In the genomic region with DNA sequence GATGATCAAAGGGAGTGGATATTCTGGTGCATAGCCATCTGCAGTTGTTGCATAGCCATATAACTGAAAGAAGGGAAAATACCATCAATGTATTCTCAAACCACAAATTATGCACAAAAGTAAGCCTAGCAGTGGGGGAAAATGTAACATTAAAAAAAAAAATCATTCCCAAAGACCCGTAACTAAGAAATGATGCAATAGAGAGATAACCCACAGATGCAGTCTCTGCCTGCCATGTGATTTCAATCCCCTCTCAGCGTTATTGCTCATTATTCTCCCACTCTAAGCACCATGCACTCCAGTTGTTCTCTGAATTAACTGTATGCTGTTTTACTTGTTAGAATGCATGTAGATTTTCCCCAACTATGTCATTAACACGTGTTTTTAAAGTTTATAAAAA, we compare ENCODE assay signal across 33 cellular contexts. TPM values are rescaled to one million over a fixed set of nuclear protein-coding genes. Genes with fewer than 3 reads are reported as not detected.
"Had no signal": no experiment of that assay in that cellular context is flagged by ENCODE, and none has a peak within 500 bp of the region (broad histone marks: within the 10 kb centered on the region; RNA-seq: fewer than 3 reads in every experiment).

No MANE protein-coding gene starts in this region.

- FAIRE-seq: colon had no signal

- H3K36me3 ChIP-seq: esophagus muscularis mucosa, gastroesophageal sphincter, WERI-Rb-1 had no signal

- H3K4me1 ChIP-seq: body of pancreas, esophagus muscularis mucosa, foreskin keratinocyte, gastroesophageal sphincter had no signal

- H3K9me3 ChIP-seq: body of pancreas, esophagus muscularis mucosa, gastroesophageal sphincter had no signal

- H3K4me3 ChIP-seq: body of pancreas, esophagus muscularis mucosa, gastroesophageal sphincter had no signal

- ATAC-seq: activated CD4-positive, CD25-positive, alpha-beta regulatory T cell treated with anti-CD3 and anti-CD28 coated beads, Interleukin-2, amount 50 U/mL, for 24 hours; activated CD8-positive, alpha-beta T cell treated with anti-CD3 and anti-CD28 coated beads for 36 hours; activated T-cell treated with anti-CD3 and anti-CD28 coated beads, Interleukin-2, amount 50 U/mL, for 4 hours; activated T-helper 17 cell treated with anti-CD3 and anti-CD28 coated beads, Interleukin-2, amount 50 U/mL, for 72 hours; body of pancreas; effector memory CD8-positive, alpha-beta T cell; foreskin keratinocyte; gastroesophageal sphincter; T-helper 17 cell had no signal

- DNase-seq: activated B cell treated with CpG ODN at 0.5 μM for 24 hours; activated CD4-positive, alpha-beta T cell treated with anti-CD3 and anti-CD28 coated beads for 48 hours; activated CD4-positive, alpha-beta T cell treated with anti-CD3 and anti-CD28 coated beads, Interleukin-2, amount 50 U/mL, for 1 hour; activated CD4-positive, alpha-beta T cell treated with anti-CD3 and anti-CD28 coated beads, Interleukin-2, amount 50 U/mL, for 48 hours; activated CD8-positive, alpha-beta memory T cell treated with anti-CD3 and anti-CD28 coated beads for 24 hours; activated CD8-positive, alpha-beta T cell treated with anti-CD3 and anti-CD28 coated beads for 36 hours; activated effector memory CD4-positive, alpha-beta T cell treated with Interleukin-2 at 50 U/mL for 16 hours; activated gamma-delta T cell treated with Interleukin-2 at 50 U/mL for 16 hours; activated naive CD4-positive, alpha-beta T cell treated with anti-CD3 and anti-CD28 coated beads, Interleukin-2, amount 50 U/mL, for 16 hours; activated naive CD4-positive, alpha-beta T cell treated with Interleukin-2 at 50 U/mL for 16 hours; activated T-cell treated with anti-CD3 and anti-CD28 coated beads, Interleukin-2, amount 50 U/mL, for 4 hours; amygdala; aorta; body of pancreas; caudate nucleus; cortex of kidney; dermis blood vessel endothelial cell; effector CD4-positive, alpha-beta T cell; effector memory CD8-positive, alpha-beta T cell; erythroblast; T-helper 1 cell; T-helper 17 cell; T1000; WERI-Rb-1 had no signal

- H3K27ac ChIP-seq: body of pancreas, esophagus muscularis mucosa, foreskin keratinocyte, gastroesophageal sphincter, WERI-Rb-1 had no signal

- H3K27me3 ChIP-seq: body of pancreas, esophagus muscularis mucosa, foreskin keratinocyte, gastroesophageal sphincter had no signal

RNA-seq across cellular contexts. Expression of gene DSC1, which starts 14.1 kb away (rescaled TPM):
- total RNA-seq: activated B cell treated with CpG ODN at 0.5 μM for 24 hours; activated T-cell treated with anti-CD3 and anti-CD28 coated beads, Interleukin-2, amount 50 U/mL, for 4 hours; activated T-helper 17 cell treated with anti-CD3 and anti-CD28 coated beads, Interleukin-2, amount 50 U/mL, for 72 hours; aorta; body of pancreas; chondrocyte; dermis blood vessel endothelial cell; esophagus muscularis mucosa; gastroesophageal sphincter; glomerular endothelial cell had no signal
- polyA plus RNA-seq: adipose tissue, aorta had no signal

RNA-seq across cellular contexts. Expression of gene DSC2, which starts 46.4 kb away (rescaled TPM):
- total RNA-seq: activated B cell treated with CpG ODN at 0.5 μM for 24 hours; activated CD8-positive, alpha-beta T cell treated with anti-CD3 and anti-CD28 coated beads for 36 hours; activated T-helper 17 cell treated with anti-CD3 and anti-CD28 coated beads, Interleukin-2, amount 50 U/mL, for 72 hours had no signal
